1 cellular context compared by ENCODE assay signal in the genomic region with DNA sequence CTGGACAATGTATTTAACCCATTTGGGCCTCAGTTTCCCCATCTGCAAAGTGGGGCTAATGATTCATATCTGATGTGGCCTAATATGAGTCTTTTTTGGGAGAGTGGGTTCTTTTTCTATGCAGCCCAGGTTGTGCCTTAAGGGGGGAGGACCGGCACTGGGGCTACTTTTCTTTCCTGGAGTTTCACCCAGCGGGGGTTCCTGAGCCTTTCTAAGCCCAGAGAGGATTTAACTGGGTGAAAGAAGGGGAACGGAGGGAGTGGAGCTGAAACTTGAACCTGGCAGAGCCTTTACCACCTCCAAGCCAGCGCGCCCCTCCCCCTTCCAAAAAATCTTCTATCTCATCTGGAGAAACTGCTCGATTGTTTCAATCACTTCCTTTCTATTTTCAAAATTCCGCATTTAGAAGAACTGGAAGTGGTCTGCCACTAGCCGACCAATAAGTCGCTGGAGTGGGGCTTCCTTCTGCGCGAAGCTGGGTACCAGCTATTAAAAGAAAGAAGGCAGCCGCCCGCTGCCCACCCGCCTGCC.
TF ChIP-seq lines count a peak whose summit lies in the region.

No MANE protein-coding gene starts in this region.

TF ChIP-seq in neural cell, 6 proteins besides CTCF, POLR2A, EP300 and RAD21:
- TF ChIP-seq, protein P1, sequence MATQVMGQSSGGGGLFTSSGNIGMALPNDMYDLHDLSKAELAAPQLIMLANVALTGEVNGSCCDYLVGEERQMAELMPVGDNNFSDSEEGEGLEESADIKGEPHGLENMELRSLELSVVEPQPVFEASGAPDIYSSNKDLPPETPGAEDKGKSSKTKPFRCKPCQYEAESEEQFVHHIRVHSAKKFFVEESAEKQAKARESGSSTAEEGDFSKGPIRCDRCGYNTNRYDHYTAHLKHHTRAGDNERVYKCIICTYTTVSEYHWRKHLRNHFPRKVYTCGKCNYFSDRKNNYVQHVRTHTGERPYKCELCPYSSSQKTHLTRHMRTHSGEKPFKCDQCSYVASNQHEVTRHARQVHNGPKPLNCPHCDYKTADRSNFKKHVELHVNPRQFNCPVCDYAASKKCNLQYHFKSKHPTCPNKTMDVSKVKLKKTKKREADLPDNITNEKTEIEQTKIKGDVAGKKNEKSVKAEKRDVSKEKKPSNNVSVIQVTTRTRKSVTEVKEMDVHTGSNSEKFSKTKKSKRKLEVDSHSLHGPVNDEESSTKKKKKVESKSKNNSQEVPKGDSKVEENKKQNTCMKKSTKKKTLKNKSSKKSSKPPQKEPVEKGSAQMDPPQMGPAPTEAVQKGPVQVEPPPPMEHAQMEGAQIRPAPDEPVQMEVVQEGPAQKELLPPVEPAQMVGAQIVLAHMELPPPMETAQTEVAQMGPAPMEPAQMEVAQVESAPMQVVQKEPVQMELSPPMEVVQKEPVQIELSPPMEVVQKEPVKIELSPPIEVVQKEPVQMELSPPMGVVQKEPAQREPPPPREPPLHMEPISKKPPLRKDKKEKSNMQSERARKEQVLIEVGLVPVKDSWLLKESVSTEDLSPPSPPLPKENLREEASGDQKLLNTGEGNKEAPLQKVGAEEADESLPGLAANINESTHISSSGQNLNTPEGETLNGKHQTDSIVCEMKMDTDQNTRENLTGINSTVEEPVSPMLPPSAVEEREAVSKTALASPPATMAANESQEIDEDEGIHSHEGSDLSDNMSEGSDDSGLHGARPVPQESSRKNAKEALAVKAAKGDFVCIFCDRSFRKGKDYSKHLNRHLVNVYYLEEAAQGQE (IDR thresholded peaks at IDR 0.05; ENCODE audit: borderline replicate concordance) = no peak
- TF ChIP-seq POLR2AphosphoS5 (IDR thresholded peaks at IDR 0.05) = no peak
- TF ChIP-seq TAF1 (IDR thresholded peaks at IDR 0.05; ENCODE audit: low read depth) = no peak
- TF ChIP-seq MXI1 (conservative IDR thresholded peaks at IDR 0.05; ENCODE audit: poor library complexity, severe bottlenecking) = no peak
- no peak for TF ChIP-seq SMC3 (conservative IDR thresholded peaks at IDR 0.05; ENCODE audit: poor library complexity)
- TF ChIP-seq EZH2 (IDR thresholded peaks at IDR 0.05; ENCODE audit: borderline replicate concordance, insufficient read depth, low read length, poor library complexity, severe bottlenecking) = no peak
